ENCODE assay signal across 22 cellular contexts in the genomic region with DNA sequence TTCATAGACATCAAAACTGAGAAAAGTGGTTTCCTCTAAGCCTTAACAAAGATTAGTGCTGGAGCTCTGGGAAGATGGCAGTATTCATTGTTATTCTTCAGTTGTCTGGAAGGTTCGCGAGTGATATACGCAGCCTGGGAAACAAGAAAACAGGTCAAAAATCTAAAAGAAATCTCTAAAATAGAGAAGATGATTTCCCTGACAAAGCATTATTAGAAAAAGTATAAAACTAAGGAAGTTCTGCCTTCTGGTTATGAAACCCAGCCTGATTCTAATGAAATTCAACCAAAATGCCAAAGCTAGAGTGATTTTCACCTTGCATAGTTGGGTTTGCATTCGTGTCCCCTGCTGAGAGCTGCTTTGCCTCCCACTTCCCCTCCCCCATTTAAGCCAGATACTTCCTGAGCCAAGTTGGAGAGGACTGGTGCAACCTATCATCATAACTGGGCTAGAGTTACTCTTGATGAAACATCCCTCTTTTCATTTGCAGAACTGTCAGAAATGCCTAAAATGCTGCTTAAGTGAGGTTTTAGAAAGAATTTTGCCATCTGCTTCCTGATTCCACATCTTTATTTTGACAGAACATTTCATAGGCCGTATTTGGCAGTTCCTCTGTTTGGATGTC. TPM values are rescaled to one million over a fixed set of nuclear protein-coding genes. Genes with fewer than 3 reads are reported as not detected.
DNase-seq lines count a peak whose midpoint lies in the region; ATAC-seq and TF ChIP-seq lines count a peak whose summit lies in the region.
"Had no signal": no experiment of that assay in that cellular context is flagged by ENCODE, and none has a peak within 500 bp of the region (broad histone marks: within the 10 kb centered on the region; RNA-seq: fewer than 3 reads in every experiment).

No MANE protein-coding gene starts in this region.

- peaks cover 13% of the 10 kb centered on the region for H3K4me1 Mint-ChIP-seq in brain

- peak; percentile 57 for DNase-seq in AG10803 (ENCODE audit: low read depth)
- DNase-seq in iPS-NIHi7 (ENCODE audit: extremely low spot score) = peak; percentile 60
- DNase-seq in NCI-H1105 treated with DMSO at 0.1 percent for 48 hours (lab: John Stamatoyannopoulos, UW) = no peak
- no peak for DNase-seq in medulla oblongata (ENCODE audit: extremely low spot score)
- DNase-seq: activated CD4-positive, alpha-beta T cell treated with anti-CD3 and anti-CD28 coated beads for 48 hours; activated T-cell treated with anti-CD3 and anti-CD28 coated beads for 4 hours; effector CD8-positive, alpha-beta T cell; left colon; NCI-H1048; NCI-H2081 treated with DMSO at 0.1 percent for 48 hours; NCI-H526; right lobe of liver; stimulated activated CD4-positive, alpha-beta T cell treated with anti-CD3 and anti-CD28 coated beads, Interleukin-2, amount 100 ng/mL, for 24 hours had no signal

- peak overlapping the region in 3 of 5 experiments; percentile 70 to 86 (median 77) for H3K27ac Mint-ChIP-seq in brain
- H3K27ac Mint-ChIP-seq: activated naive CD4-positive, alpha-beta T cell treated with anti-CD3 and anti-CD28 coated beads, Interleukin-2, amount 50 U/mL, for 72 hours had no signal

- H3K36me3 ChIP-seq in HUES48 (ENCODE audit: control insufficient read depth, insufficient read depth, low read length) = no peaks in the 10 kb centered on the region
- H3K36me3 ChIP-seq: cardiac muscle cell, vagina had no signal

- no peaks in the 10 kb centered on the region for H3K27me3 ChIP-seq in HUES48 (ENCODE audit: control insufficient read depth, insufficient read depth, low read length)
- H3K27me3 ChIP-seq: cardiac muscle cell, right lobe of liver, vagina had no signal

- peaks cover 30% of the 10 kb centered on the region for H3K36me3 Mint-ChIP-seq in brain
- H3K36me3 Mint-ChIP-seq: activated naive CD4-positive, alpha-beta T cell treated with anti-CD3 and anti-CD28 coated beads, Interleukin-2, amount 50 U/mL, for 72 hours had no signal

- peak overlapping the region; percentile 78 for H3K27ac ChIP-seq in HUES48 (ENCODE audit: low read depth, low read length)
- H3K27ac ChIP-seq: cardiac muscle cell, KMS-11, right lobe of liver, vagina had no signal

- H3K9me3 ChIP-seq in HUES48 (ENCODE audit: control insufficient read depth, insufficient read depth, low read length) = no peaks in the 10 kb centered on the region
- H3K9me3 ChIP-seq: right lobe of liver, vagina had no signal

- no peak overlapping the region for H3K4me3 ChIP-seq in AG10803 (ENCODE audit: low read length)
- 0 out of 2 replicates have a peak overlapping the region, but pooled peaks have one; percentile 2 for H3K4me3 ChIP-seq in HUES48 (ENCODE audit: low read depth, low read length)
- H3K4me3 ChIP-seq: cardiac muscle cell, right lobe of liver, vagina had no signal

- ATAC-seq in GM19452 (IDR thresholded peaks at IDR 0.05; ENCODE audit: unreplicated experiment) = no peak
- no peak for ATAC-seq in HG03342 (IDR thresholded peaks at IDR 0.05; ENCODE audit: unreplicated experiment)
- ATAC-seq: activated naive CD4-positive, alpha-beta T cell treated with anti-CD3 and anti-CD28 coated beads, Interleukin-2, amount 50 U/mL, for 72 hours; left colon; SK-N-SH treated with all-trans-retinoic acid at 6 μM for 48 hours had no signal

- no peaks in the 10 kb centered on the region for H3K27me3 Mint-ChIP-seq in brain

- peak overlapping the region in 1 of 5 experiments; percentile 42 for H3K4me3 Mint-ChIP-seq in brain

- H3K9me3 Mint-ChIP-seq in brain = no peaks in the 10 kb centered on the region
- H3K9me3 Mint-ChIP-seq: activated naive CD4-positive, alpha-beta T cell treated with anti-CD3 and anti-CD28 coated beads, Interleukin-2, amount 50 U/mL, for 72 hours had no signal

- H3K4me1 ChIP-seq in HUES48 (ENCODE audit: control insufficient read depth, insufficient read depth, low read length) = peaks cover 49% of the 10 kb centered on the region
- H3K4me1 ChIP-seq: right lobe of liver, vagina had no signal

- TF ChIP-seq CTCF in AG10803 (conservative IDR thresholded peaks at IDR 0.05; ENCODE audit: low read length) (no peak), brain (conservative IDR thresholded peaks at IDR 0.05) (no peak)

- no peak overlapping the region for H3K9ac ChIP-seq in HUES48 (ENCODE audit: low read depth, low read length)
- H3K9ac ChIP-seq: KMS-11 had no signal

RNA-seq across cellular contexts. Expression of a gene that starts 48.4 kb away (rescaled TPM):
- 108 TPM for polyA plus RNA-seq in brain (ENCODE audit: insufficient read depth, low read depth, low replicate concordance)

Comparison
In these comparisons a context has a peak if more than half of its experiments do, and no peak if none do; other contexts are left out.
1. DNase-seq: peak in AG10803 (single experiment) and iPS-NIHi7 (single experiment); none in NCI-H1105 treated with DMSO at 0.1 percent for 48 hours (single experiment) and medulla oblongata (single experiment).